Comparison of ENCODE assay signal across 21 cellular contexts in genomic region chr6:137401058-137401457, GRCh38.
"Had no signal": no experiment of that assay in that cellular context is flagged by ENCODE, and none has a peak within 500 bp of the region (broad histone marks: within the 10 kb centered on the region; RNA-seq: fewer than 3 reads in every experiment).

No MANE protein-coding gene starts in this region.

- H3K9me3 ChIP-seq: esophagus squamous epithelium, gastrocnemius medialis, heart right ventricle, left lung, lower lobe of right lung, mucosa of descending colon had no signal

- H3K36me3 ChIP-seq: esophagus squamous epithelium, gastrocnemius medialis, heart right ventricle, left lung, lower lobe of right lung had no signal

- H3K4me3 Mint-ChIP-seq: mesothelial cell of epicardium, naive B cell had no signal

- H3K27ac ChIP-seq: coronary artery, dorsolateral prefrontal cortex, esophagus squamous epithelium, gastrocnemius medialis, heart right ventricle, left lung, lower lobe of right lung had no signal

- H3K27ac Mint-ChIP-seq: mesothelial cell of epicardium, naive B cell had no signal

- ATAC-seq: gastrocnemius medialis, heart right ventricle, left cardiac atrium, left lung, left ventricle myocardium superior, lower lobe of right lung, mucosa of descending colon had no signal

- H3K9me3 Mint-ChIP-seq: naive B cell had no signal

- H3K4me1 ChIP-seq: esophagus squamous epithelium, gastrocnemius medialis, heart right ventricle, left lung, lower lobe of right lung had no signal

- H3K36me3 Mint-ChIP-seq: mesothelial cell of epicardium, naive B cell had no signal

- H3K4me3 ChIP-seq: coronary artery, dorsolateral prefrontal cortex, esophagus squamous epithelium, gastrocnemius medialis, heart right ventricle, left lung, lower lobe of right lung, mucosa of descending colon had no signal

- DNase-seq: dermis blood vessel endothelial cell; dorsolateral prefrontal cortex; effector CD4-positive, alpha-beta T cell; effector memory CD4-positive, alpha-beta T cell; esophagus squamous epithelium; foreskin fibroblast; foreskin melanocyte; gastrocnemius medialis; glutamatergic neuron; head of caudate nucleus; heart right ventricle; hippocampal formation; left cardiac atrium; left lung; left ventricle myocardium superior; lower lobe of right lung; mesenchymal stem cell; mucosa of descending colon; naive B cell had no signal

- H3K27me3 ChIP-seq: dorsolateral prefrontal cortex, esophagus squamous epithelium, gastrocnemius medialis, left lung had no signal
